In genomic region chr11:64246874-64247728, GRCh38 we compare ENCODE assay signal across 1 cellular context.
TF ChIP-seq lines count a peak whose summit lies in the region.

PPP1R14B (minus strand) TSS chr11:64246943; CDS start chr11:64246673, 270 bp downstream.

TF ChIP-seq in HepG2, 621 proteins besides CTCF, POLR2A, EP300 and RAD21 (continued from another document and continues in another):
- TF ChIP-seq, protein P1, sequence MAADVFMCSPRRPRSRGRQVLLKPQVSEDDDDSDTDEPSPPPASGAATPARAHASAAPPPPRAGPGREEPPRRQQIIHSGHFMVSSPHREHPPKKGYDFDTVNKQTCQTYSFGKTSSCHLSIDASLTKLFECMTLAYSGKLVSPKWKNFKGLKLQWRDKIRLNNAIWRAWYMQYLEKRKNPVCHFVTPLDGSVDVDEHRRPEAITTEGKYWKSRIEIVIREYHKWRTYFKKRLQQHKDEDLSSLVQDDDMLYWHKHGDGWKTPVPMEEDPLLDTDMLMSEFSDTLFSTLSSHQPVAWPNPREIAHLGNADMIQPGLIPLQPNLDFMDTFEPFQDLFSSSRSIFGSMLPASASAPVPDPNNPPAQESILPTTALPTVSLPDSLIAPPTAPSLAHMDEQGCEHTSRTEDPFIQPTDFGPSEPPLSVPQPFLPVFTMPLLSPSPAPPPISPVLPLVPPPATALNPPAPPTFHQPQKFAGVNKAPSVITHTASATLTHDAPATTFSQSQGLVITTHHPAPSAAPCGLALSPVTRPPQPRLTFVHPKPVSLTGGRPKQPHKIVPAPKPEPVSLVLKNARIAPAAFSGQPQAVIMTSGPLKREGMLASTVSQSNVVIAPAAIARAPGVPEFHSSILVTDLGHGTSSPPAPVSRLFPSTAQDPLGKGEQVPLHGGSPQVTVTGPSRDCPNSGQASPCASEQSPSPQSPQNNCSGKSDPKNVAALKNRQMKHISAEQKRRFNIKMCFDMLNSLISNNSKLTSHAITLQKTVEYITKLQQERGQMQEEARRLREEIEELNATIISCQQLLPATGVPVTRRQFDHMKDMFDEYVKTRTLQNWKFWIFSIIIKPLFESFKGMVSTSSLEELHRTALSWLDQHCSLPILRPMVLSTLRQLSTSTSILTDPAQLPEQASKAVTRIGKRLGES (CRISPR knock-in tag; IDR thresholded peaks at IDR 0.05; ENCODE audit: borderline replicate concordance): no peak
- TF ChIP-seq ZBTB42 (CRISPR knock-in tag; IDR thresholded peaks at IDR 0.05) (peak; percentile 84; the same call in 1 of the 2 replicates), ZNF138 (CRISPR knock-in tag; IDR thresholded peaks at IDR 0.05; ENCODE audit: low read depth) (peak; percentile 66; the same call in 1 of the 2 replicates), POLR2AphosphoS5 (IDR thresholded peaks at IDR 0.05; ENCODE audit: low read depth, low read length) (peak; percentile 60), ZUFSP (CRISPR knock-in tag; IDR thresholded peaks at IDR 0.05; ENCODE audit: borderline replicate concordance) (no peak), ZNF788 (CRISPR knock-in tag; IDR thresholded peaks at IDR 0.05; ENCODE audit: borderline replicate concordance) (peak; percentile 70; the same call in 1 of the 2 replicates), ZNF282 (IDR thresholded peaks at IDR 0.05; ENCODE audit: partially characterized antibody) (no peak), CHCHD3 (CRISPR knock-in tag; IDR thresholded peaks at IDR 0.05) (peak; percentile 94; the same call in 1 of the 2 replicates), SP5 (CRISPR knock-in tag; IDR thresholded peaks at IDR 0.05; ENCODE audit: borderline replicate concordance, low read depth) (peak; percentile 67), MLX (CRISPR knock-in tag; IDR thresholded peaks at IDR 0.05) (no peak), NFIB (CRISPR knock-in tag; IDR thresholded peaks at IDR 0.05; ENCODE audit: borderline replicate concordance) (no peak), FOXA1 (IDR thresholded peaks at IDR 0.05) (no peak), FOXA1 (CRISPR knock-in tag; IDR thresholded peaks at IDR 0.05) (no peak), FOXJ3 (CRISPR knock-in tag; IDR thresholded peaks at IDR 0.05; ENCODE audit: borderline replicate concordance) (no peak), RFX1 (IDR thresholded peaks at IDR 0.05) (no peak), ARNT2 (CRISPR knock-in tag; IDR thresholded peaks at IDR 0.05; ENCODE audit: low read depth) (peak; percentile 89), ZNF329 (CRISPR knock-in tag; IDR thresholded peaks at IDR 0.05; ENCODE audit: low read depth) (no peak), CREM (IDR thresholded peaks at IDR 0.05) (no peak; the same call in none of the 2 replicates), CREM (CRISPR knock-in tag; IDR thresholded peaks at IDR 0.05) (no peak), ZNF609 (CRISPR knock-in tag; IDR thresholded peaks at IDR 0.05; ENCODE audit: borderline replicate concordance) (no peak), U2AF2 (IDR thresholded peaks at IDR 0.05; ENCODE audit: low read depth, low read length) (no peak), ZNF747 (CRISPR knock-in tag; IDR thresholded peaks at IDR 0.05; ENCODE audit: borderline replicate concordance) (no peak; the same call in 1 of the 2 replicates), ZNF337 (CRISPR knock-in tag; IDR thresholded peaks at IDR 0.05; ENCODE audit: borderline replicate concordance, low read depth) (no peak), HDAC1 (CRISPR knock-in tag; IDR thresholded peaks at IDR 0.05) (peak; percentile 56; the same call in 1 of the 2 replicates), BATF2 (CRISPR knock-in tag; IDR thresholded peaks at IDR 0.05) (no peak)
- TF ChIP-seq, protein P2, sequence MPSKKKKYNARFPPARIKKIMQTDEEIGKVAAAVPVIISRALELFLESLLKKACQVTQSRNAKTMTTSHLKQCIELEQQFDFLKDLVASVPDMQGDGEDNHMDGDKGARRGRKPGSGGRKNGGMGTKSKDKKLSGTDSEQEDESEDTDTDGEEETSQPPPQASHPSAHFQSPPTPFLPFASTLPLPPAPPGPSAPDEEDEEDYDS (CRISPR knock-in tag; IDR thresholded peaks at IDR 0.05): peak; percentile 11; the same call in 1 of the 2 replicates
- TF ChIP-seq, protein P3, sequence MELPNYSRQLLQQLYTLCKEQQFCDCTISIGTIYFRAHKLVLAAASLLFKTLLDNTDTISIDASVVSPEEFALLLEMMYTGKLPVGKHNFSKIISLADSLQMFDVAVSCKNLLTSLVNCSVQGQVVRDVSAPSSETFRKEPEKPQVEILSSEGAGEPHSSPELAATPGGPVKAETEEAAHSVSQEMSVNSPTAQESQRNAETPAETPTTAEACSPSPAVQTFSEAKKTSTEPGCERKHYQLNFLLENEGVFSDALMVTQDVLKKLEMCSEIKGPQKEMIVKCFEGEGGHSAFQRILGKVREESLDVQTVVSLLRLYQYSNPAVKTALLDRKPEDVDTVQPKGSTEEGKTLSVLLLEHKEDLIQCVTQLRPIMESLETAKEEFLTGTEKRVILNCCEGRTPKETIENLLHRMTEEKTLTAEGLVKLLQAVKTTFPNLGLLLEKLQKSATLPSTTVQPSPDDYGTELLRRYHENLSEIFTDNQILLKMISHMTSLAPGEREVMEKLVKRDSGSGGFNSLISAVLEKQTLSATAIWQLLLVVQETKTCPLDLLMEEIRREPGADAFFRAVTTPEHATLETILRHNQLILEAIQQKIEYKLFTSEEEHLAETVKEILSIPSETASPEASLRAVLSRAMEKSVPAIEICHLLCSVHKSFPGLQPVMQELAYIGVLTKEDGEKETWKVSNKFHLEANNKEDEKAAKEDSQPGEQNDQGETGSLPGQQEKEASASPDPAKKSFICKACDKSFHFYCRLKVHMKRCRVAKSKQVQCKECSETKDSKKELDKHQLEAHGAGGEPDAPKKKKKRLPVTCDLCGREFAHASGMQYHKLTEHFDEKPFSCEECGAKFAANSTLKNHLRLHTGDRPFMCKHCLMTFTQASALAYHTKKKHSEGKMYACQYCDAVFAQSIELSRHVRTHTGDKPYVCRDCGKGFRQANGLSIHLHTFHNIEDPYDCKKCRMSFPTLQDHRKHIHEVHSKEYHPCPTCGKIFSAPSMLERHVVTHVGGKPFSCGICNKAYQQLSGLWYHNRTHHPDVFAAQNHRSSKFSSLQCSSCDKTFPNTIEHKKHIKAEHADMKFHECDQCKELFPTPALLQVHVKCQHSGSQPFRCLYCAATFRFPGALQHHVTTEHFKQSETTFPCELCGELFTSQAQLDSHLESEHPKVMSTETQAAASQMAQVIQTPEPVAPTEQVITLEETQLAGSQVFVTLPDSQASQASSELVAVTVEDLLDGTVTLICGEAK (IDR thresholded peaks at IDR 0.05): no peak
- TF ChIP-seq, protein P3 (CRISPR knock-in tag; IDR thresholded peaks at IDR 0.05): peak; percentile 67
- TF ChIP-seq, protein P4, sequence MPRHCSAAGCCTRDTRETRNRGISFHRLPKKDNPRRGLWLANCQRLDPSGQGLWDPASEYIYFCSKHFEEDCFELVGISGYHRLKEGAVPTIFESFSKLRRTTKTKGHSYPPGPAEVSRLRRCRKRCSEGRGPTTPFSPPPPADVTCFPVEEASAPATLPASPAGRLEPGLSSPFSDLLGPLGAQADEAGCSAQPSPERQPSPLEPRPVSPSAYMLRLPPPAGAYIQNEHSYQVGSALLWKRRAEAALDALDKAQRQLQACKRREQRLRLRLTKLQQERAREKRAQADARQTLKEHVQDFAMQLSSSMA (CRISPR knock-in tag; IDR thresholded peaks at IDR 0.05): no peak
- TF ChIP-seq, protein P5, sequence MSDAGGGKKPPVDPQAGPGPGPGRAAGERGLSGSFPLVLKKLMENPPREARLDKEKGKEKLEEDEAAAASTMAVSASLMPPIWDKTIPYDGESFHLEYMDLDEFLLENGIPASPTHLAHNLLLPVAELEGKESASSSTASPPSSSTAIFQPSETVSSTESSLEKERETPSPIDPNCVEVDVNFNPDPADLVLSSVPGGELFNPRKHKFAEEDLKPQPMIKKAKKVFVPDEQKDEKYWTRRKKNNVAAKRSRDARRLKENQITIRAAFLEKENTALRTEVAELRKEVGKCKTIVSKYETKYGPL (CRISPR knock-in tag; IDR thresholded peaks at IDR 0.05): no peak
- TF ChIP-seq, protein P6, sequence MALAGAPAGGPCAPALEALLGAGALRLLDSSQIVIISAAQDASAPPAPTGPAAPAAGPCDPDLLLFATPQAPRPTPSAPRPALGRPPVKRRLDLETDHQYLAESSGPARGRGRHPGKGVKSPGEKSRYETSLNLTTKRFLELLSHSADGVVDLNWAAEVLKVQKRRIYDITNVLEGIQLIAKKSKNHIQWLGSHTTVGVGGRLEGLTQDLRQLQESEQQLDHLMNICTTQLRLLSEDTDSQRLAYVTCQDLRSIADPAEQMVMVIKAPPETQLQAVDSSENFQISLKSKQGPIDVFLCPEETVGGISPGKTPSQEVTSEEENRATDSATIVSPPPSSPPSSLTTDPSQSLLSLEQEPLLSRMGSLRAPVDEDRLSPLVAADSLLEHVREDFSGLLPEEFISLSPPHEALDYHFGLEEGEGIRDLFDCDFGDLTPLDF (CRISPR knock-in tag; IDR thresholded peaks at IDR 0.05): no peak
